Comparison of ENCODE assay signal across 9 cellular contexts in genomic region chr20:13786143-13786828, GRCh38. TPM values are rescaled to one million over a fixed set of nuclear protein-coding genes. Genes with fewer than 3 reads are reported as not detected.
DNase-seq lines count a peak whose midpoint lies in the region; ATAC-seq and TF ChIP-seq lines count a peak whose summit lies in the region.
"Had no signal": no experiment of that assay in that cellular context is flagged by ENCODE, and none has a peak within 500 bp of the region (broad histone marks: within the 10 kb centered on the region; RNA-seq: fewer than 3 reads in every experiment).

No MANE protein-coding gene starts in this region.

- peaks cover 50% of the 10 kb centered on the region for H3K36me3 ChIP-seq in A673 (ENCODE audit: insufficient read depth, low read length, poor library complexity, severe bottlenecking)
- peaks cover 47% of the 10 kb centered on the region for H3K36me3 ChIP-seq in HUES6 (ENCODE audit: control insufficient read depth, insufficient read depth, low read length)
- H3K36me3 ChIP-seq in brain microvascular endothelial cell (replicated peaks) = peaks cover 23% of the 10 kb centered on the region

- POLR2A ChIA-PET in A673 (lab: Charles Lee; ENCODE audit: low non-redundant PET) = no interaction called here

- DNase-seq in A673 (ENCODE audit: low spot score) = no peak
- DNase-seq in brain microvascular endothelial cell = no peak
- DNase-seq in mesothelial cell of epicardium (ENCODE audit: low spot score in 2 of 2, unreplicated experiment in 2 of 2) = no peak
- DNase-seq in activated CD4-positive, alpha-beta T cell treated with anti-CD3 and anti-CD28 coated beads, Interleukin-2, amount 50 U/mL, for 4 hours = no peak
- DNase-seq: NCI-H1048 had no signal

- H3K27ac Mint-ChIP-seq in mesothelial cell of epicardium = peak overlapping the region; percentile 92

- peak overlapping the region; percentile 94 for H3K4me3 Mint-ChIP-seq in mesothelial cell of epicardium

- peak overlapping the region; percentile 51 for H3K9ac ChIP-seq in HUES6 (ENCODE audit: low read length)

- in situ Hi-C loops in brain microvascular endothelial cell (cut with HindIII; ENCODE audit: low pct_ligation_motif_present, low sequenced_read_pairs) = no loop called here

- H3K27ac ChIP-seq in A673 (ENCODE audit: low read depth, low read length, poor library complexity, severe bottlenecking) (peak overlapping the region; percentile 54), HUES6 (ENCODE audit: low read depth, low read length) (no peak overlapping the region), brain microvascular endothelial cell (no peak overlapping the region)

- H3K27me3 ChIP-seq in A673 (replicated peaks; ENCODE audit: insufficient read depth, low read depth, low read length, poor library complexity) (no peaks in the 10 kb centered on the region), HUES6 (ENCODE audit: control insufficient read depth, insufficient read depth, low read length) (no peaks in the 10 kb centered on the region), brain microvascular endothelial cell (replicated peaks) (no peaks in the 10 kb centered on the region)

- H3K9me3 ChIP-seq in A673 (ENCODE audit: low read depth, low read length, poor library complexity, severe bottlenecking) (no peaks in the 10 kb centered on the region), HUES6 (ENCODE audit: control insufficient read depth, insufficient read depth, low read depth, low read length) (no peaks in the 10 kb centered on the region)

- H3K4me3 ChIP-seq in A673 (ENCODE audit: low read depth, low read length, poor library complexity, severe bottlenecking) (peak overlapping the region; percentile 94), HUES6 (ENCODE audit: low read depth, low read length) (peak overlapping the region; percentile 94), brain microvascular endothelial cell (ENCODE audit: low read depth, low read length) (peak overlapping the region; percentile 93)

- no TSS peak for BruUV-seq in A673 (replicated peaks; lab: Mats Ljungman, UMichigan)

- no peak for TF ChIP-seq CTCF in A673 (conservative IDR thresholded peaks at IDR 0.05; ENCODE audit: low read depth, low read length)
- TF ChIP-seq CTCF in brain microvascular endothelial cell (IDR thresholded peaks at IDR 0.05; ENCODE audit: low read depth, low read length, missing control alignments) = no peak
- TF ChIP-seq CTCF in mesothelial cell of epicardium (IDR thresholded peaks at IDR 0.05; ENCODE audit: unreplicated experiment) = no peak

- peaks cover 23% of the 10 kb centered on the region for H3K36me3 Mint-ChIP-seq in mesothelial cell of epicardium

- CTCF ChIA-PET in A673 (lab: Charles Lee) = no interaction called here

- H3K27me3 Mint-ChIP-seq in mesothelial cell of epicardium (ENCODE audit: low read depth) = no peaks in the 10 kb centered on the region

- no peaks in the 10 kb centered on the region for H3K9me3 Mint-ChIP-seq in mesothelial cell of epicardium

- intact Hi-C loops in A673 (cut with micrococcal nuclease; ENCODE audit: unreplicated experiment) = loop anchor here (5.0 kb wide), 1 partner anchor 669 kb away; no protein-coding TSS in a partner anchor

- H3K4me1 Mint-ChIP-seq in mesothelial cell of epicardium = peaks cover 33% of the 10 kb centered on the region

- ATAC-seq in GM19324 (IDR thresholded peaks at IDR 0.05; ENCODE audit: low FRiP score, unreplicated experiment) (no peak), GM21576 (IDR thresholded peaks at IDR 0.05; ENCODE audit: unreplicated experiment) (no peak), GM21447 (IDR thresholded peaks at IDR 0.05; ENCODE audit: unreplicated experiment) (no peak)

- H3K4me1 ChIP-seq in A673 (ENCODE audit: insufficient read depth, low read length, poor library complexity, severe bottlenecking) (peaks cover 7% of the 10 kb centered on the region), HUES6 (ENCODE audit: control insufficient read depth, insufficient read depth, low read length) (peaks cover 9% of the 10 kb centered on the region; the same call in 1 of the 2 replicates)

RNA-seq across cellular contexts. Expression of gene NDUFAF5, which starts 1.5 kb away (rescaled TPM):
- total RNA-seq in A673 (2021) (49.6 and 57.1 TPM in 2 replicates), mesothelial cell of epicardium (38.9 to 40.7 TPM (median 40.4 TPM) in 3 replicates)

RNA-seq across cellular contexts. Expression of gene ESF1, which starts 1.6 kb away (rescaled TPM):
- total RNA-seq in A673 (2021) (29.4 and 34.7 TPM in 2 replicates), mesothelial cell of epicardium (17.2 to 18.5 TPM (median 17.4 TPM) in 3 replicates)
